Comparison of ENCODE assay signal across 17 cellular contexts in genomic region chr16:55809851-55810250, GRCh38. TPM values are rescaled to one million over a fixed set of nuclear protein-coding genes. Genes with fewer than 3 reads are reported as not detected.
DNase-seq lines count a peak whose midpoint lies in the region; ATAC-seq and TF ChIP-seq lines count a peak whose summit lies in the region.
"Had no signal": no experiment of that assay in that cellular context is flagged by ENCODE, and none has a peak within 500 bp of the region (broad histone marks: within the 10 kb centered on the region; RNA-seq: fewer than 3 reads in every experiment).

No MANE protein-coding gene starts in this region.

- no peak overlapping the region for H3K4me3 ChIP-seq in Panc1 (ENCODE audit: low read depth in 2 of 2, low read length in 2 of 2)
- H3K4me3 ChIP-seq: BLaER1 treated with 17β-estradiol and CSF1 and Interleukin-3, amounts not matched to agents 10 nM and 100 nM; HAP-1 had no signal

- intact Hi-C loops in Panc1 (cut with micrococcal nuclease; ENCODE audit: unreplicated experiment) = no loop called here

- 0 out of 2 replicates have a peak, but pooled peaks have one; percentile 11 for ATAC-seq in Panc1
- no peak for ATAC-seq in GM21737 (IDR thresholded peaks at IDR 0.05; ENCODE audit: unreplicated experiment)
- ATAC-seq in activated CD8-positive, alpha-beta T cell treated with anti-CD3 and anti-CD28 coated beads, Interleukin-2, amount 10 ng/mL, durations not matched to agents 7 days and 5 days = no peak
- ATAC-seq: HepG2 had no signal

- no peaks in the 10 kb centered on the region for H3K9me3 ChIP-seq in Panc1 (ENCODE audit: control insufficient read depth, insufficient read depth, low read depth, low read length)
- H3K9me3 ChIP-seq: BLaER1 treated with 17β-estradiol and CSF1 and Interleukin-3, amounts not matched to agents 10 nM and 100 nM; HAP-1 had no signal

- TF ChIP-seq CTCF in Panc1 (IDR thresholded peaks at IDR 0.05) (no peak), progenitor cell of endocrine pancreas (IDR thresholded peaks at IDR 0.05; ENCODE audit: unreplicated experiment) (no peak)

- no peak overlapping the region for H3K4me3 Mint-ChIP-seq in progenitor cell of endocrine pancreas (ENCODE audit: low read depth)
- no peak overlapping the region for H3K4me3 Mint-ChIP-seq in activated CD8-positive, alpha-beta T cell treated with anti-CD3 and anti-CD28 coated beads, Interleukin-2, amount 10 ng/mL, durations not matched to agents 7 days and 5 days
- H3K4me3 Mint-ChIP-seq: B cell; CD4-positive, CD25-positive, alpha-beta regulatory T cell; CD8-positive, alpha-beta memory T cell; IgD-negative memory B cell had no signal

- no peak overlapping the region for H3K27ac ChIP-seq in Panc1 (ENCODE audit: low read length)
- H3K27ac ChIP-seq: BLaER1 treated with 17β-estradiol and CSF1 and Interleukin-3, amounts not matched to agents 10 nM and 100 nM had no signal

- no peaks in the 10 kb centered on the region for H3K9me3 Mint-ChIP-seq in progenitor cell of endocrine pancreas (ENCODE audit: low read depth)
- no peaks in the 10 kb centered on the region for H3K9me3 Mint-ChIP-seq in activated CD8-positive, alpha-beta T cell treated with anti-CD3 and anti-CD28 coated beads, Interleukin-2, amount 10 ng/mL, durations not matched to agents 7 days and 5 days (ENCODE audit: insufficient read depth)
- H3K9me3 Mint-ChIP-seq: CD8-positive, alpha-beta memory T cell; IgD-negative memory B cell had no signal

- H3K4me1 Mint-ChIP-seq in progenitor cell of endocrine pancreas (ENCODE audit: low read depth) = peaks cover 10% of the 10 kb centered on the region
- no peaks in the 10 kb centered on the region for H3K4me1 Mint-ChIP-seq in activated CD8-positive, alpha-beta T cell treated with anti-CD3 and anti-CD28 coated beads, Interleukin-2, amount 10 ng/mL, durations not matched to agents 7 days and 5 days (ENCODE audit: low read depth)
- H3K4me1 Mint-ChIP-seq: B cell; CD4-positive, CD25-positive, alpha-beta regulatory T cell; CD8-positive, alpha-beta memory T cell; IgD-negative memory B cell had no signal

- DNase-seq in Panc1 (ENCODE audit: low read depth, low spot score) = no peak
- peak; percentile 85 for DNase-seq in mesenteric fat pad (ENCODE audit: low spot score)
- no peak for DNase-seq in progenitor cell of endocrine pancreas (ENCODE audit: low spot score, unreplicated experiment)
- no peak for DNase-seq in DMS53 (lab: John Stamatoyannopoulos, UW)
- DNase-seq in activated CD8-positive, alpha-beta T cell treated with anti-CD3 and anti-CD28 coated beads, Interleukin-2, amount 10 ng/mL, durations not matched to agents 7 days and 5 days = no peak
- DNase-seq: CD4-positive, CD25-positive, alpha-beta regulatory T cell; CD8-positive, alpha-beta memory T cell; COR-L47; DMS 273 treated with DMSO at 0.1 percent for 48 hours; GDM1 had no signal

- H3K36me3 Mint-ChIP-seq in progenitor cell of endocrine pancreas (ENCODE audit: insufficient read depth) = no peaks in the 10 kb centered on the region
- H3K36me3 Mint-ChIP-seq in activated CD8-positive, alpha-beta T cell treated with anti-CD3 and anti-CD28 coated beads, Interleukin-2, amount 10 ng/mL, durations not matched to agents 7 days and 5 days (ENCODE audit: low read depth) = no peaks in the 10 kb centered on the region
- H3K36me3 Mint-ChIP-seq: CD4-positive, CD25-positive, alpha-beta regulatory T cell; CD8-positive, alpha-beta memory T cell had no signal

- no peaks in the 10 kb centered on the region for H3K4me1 ChIP-seq in Panc1 (ENCODE audit: control insufficient read depth, insufficient read depth, low read length)
- H3K4me1 ChIP-seq: BLaER1 treated with 17β-estradiol and CSF1 and Interleukin-3, amounts not matched to agents 10 nM and 100 nM had no signal

- in situ Hi-C loops in Panc1 (cut with HindIII; ENCODE audit: low pct_unique_long_range_greater_than_20kb, low sequenced_read_pairs) = no loop called here

- H3K36me3 ChIP-seq in Panc1 (ENCODE audit: control insufficient read depth, insufficient read depth, low read length) = no peaks in the 10 kb centered on the region
- H3K36me3 ChIP-seq: BLaER1 treated with 17β-estradiol and CSF1 and Interleukin-3, amounts not matched to agents 10 nM and 100 nM; HAP-1 had no signal

- H3K27ac Mint-ChIP-seq in progenitor cell of endocrine pancreas = peak overlapping the region; percentile 14
- no peak overlapping the region for H3K27ac Mint-ChIP-seq in activated CD8-positive, alpha-beta T cell treated with anti-CD3 and anti-CD28 coated beads, Interleukin-2, amount 10 ng/mL, durations not matched to agents 7 days and 5 days
- H3K27ac Mint-ChIP-seq: B cell; CD4-positive, CD25-positive, alpha-beta regulatory T cell; CD8-positive, alpha-beta memory T cell; IgD-negative memory B cell had no signal

- CTCF ChIA-PET in Panc1 (lab: Charles Lee) = no interaction called here
- CTCF ChIA-PET in activated CD8-positive, alpha-beta T cell treated with anti-CD3 and anti-CD28 coated beads, Interleukin-2, amount 10 ng/mL, durations not matched to agents 7 days and 5 days (lab: Charles Lee) = no interaction called here

- BruUV-seq in Panc1 (replicated peaks; lab: Mats Ljungman, UMichigan) = no TSS peak

- H3K27me3 ChIP-seq in Panc1 (ENCODE audit: control insufficient read depth, insufficient read depth, low read length) = no peaks in the 10 kb centered on the region
- H3K27me3 ChIP-seq: BLaER1 treated with 17β-estradiol and CSF1 and Interleukin-3, amounts not matched to agents 10 nM and 100 nM had no signal

- H3K27me3 Mint-ChIP-seq in progenitor cell of endocrine pancreas = peaks cover 43% of the 10 kb centered on the region
- H3K27me3 Mint-ChIP-seq in activated CD8-positive, alpha-beta T cell treated with anti-CD3 and anti-CD28 coated beads, Interleukin-2, amount 10 ng/mL, durations not matched to agents 7 days and 5 days (ENCODE audit: low read depth) = no peaks in the 10 kb centered on the region

- POLR2A ChIA-PET in Panc1 (lab: Charles Lee) = no interaction called here
- POLR2A ChIA-PET in activated CD8-positive, alpha-beta T cell treated with anti-CD3 and anti-CD28 coated beads, Interleukin-2, amount 10 ng/mL, durations not matched to agents 7 days and 5 days (lab: Charles Lee) = no interaction called here

RNA-seq across cellular contexts. Expression of gene CES1, which starts 23.0 kb away (rescaled TPM):
- 27.5 TPM for total RNA-seq in Panc1 (2021; ENCODE audit: unreplicated experiment)
- 15.8 TPM for polyA plus RNA-seq in Panc1 (2012; ENCODE audit: insufficient read length)
- total RNA-seq in mesenteric fat pad = 401 TPM
- total RNA-seq in progenitor cell of endocrine pancreas = not detected in 2 replicates
- total RNA-seq in activated CD8-positive, alpha-beta T cell treated with anti-CD3 and anti-CD28 coated beads, Interleukin-2, amount 10 ng/mL, durations not matched to agents 7 days and 5 days = not detected
- total RNA-seq: A172 had no signal

Comparison
In these comparisons a context has a peak if more than half of its experiments do, and no peak if none do; other contexts are left out.
1. RNA of gene CES1, which starts 23.0 kb away (total RNA-seq): 401 TPM in mesenteric fat pad (single experiment) and 27.5 TPM in Panc1 (single experiment); not detected in progenitor cell of endocrine pancreas and not detected in activated CD8-positive, alpha-beta T cell treated with anti-CD3 and anti-CD28 coated beads, Interleukin-2, amount 10 ng/mL, durations not matched to agents 7 days and 5 days; every median in the first group is over 10 times any median in the second.